Comparison of ENCODE assay signal across 24 cellular contexts in the genomic region with DNA sequence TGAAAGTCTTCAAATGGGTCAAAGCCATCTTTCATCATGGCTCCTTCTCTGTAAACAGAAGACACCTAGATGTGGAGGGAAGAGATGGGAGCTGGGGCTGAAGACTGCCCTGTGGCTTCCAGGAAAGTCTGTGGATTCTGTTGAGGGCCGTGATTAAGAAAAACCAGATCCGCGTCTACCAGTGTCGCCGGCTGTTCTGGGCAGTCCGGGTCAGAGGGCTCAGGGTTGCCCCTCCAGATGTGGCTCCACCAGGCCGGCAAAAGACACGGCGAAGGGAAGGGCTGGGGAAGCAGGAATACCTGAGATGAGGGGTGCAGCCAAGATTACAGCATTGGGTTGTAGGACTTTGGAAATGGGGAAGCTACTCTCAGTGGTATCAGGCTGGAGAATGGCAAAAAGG.
"Had no signal": no experiment of that assay in that cellular context is flagged by ENCODE, and none has a peak within 500 bp of the region (broad histone marks: within the 10 kb centered on the region; RNA-seq: fewer than 3 reads in every experiment).

No MANE protein-coding gene starts in this region.

- H3K4me2 ChIP-seq: neural progenitor cell had no signal

- H3K4me3 ChIP-seq: esophagus squamous epithelium, heart right ventricle, left lung, neural progenitor cell, ovary, psoas muscle, sigmoid colon, testis, tibial artery, upper lobe of left lung, uterus had no signal

- H3K9me3 Mint-ChIP-seq: naive thymus-derived CD4-positive, alpha-beta T cell; stimulated activated memory B cell treated with anti-CD40 and anti-IgM and Interleukin-4, amounts not matched to agents 10 μg/mL and 1 μg/mL and 100 μg/mL, for 72 hours had no signal

- H3K9ac ChIP-seq: neural progenitor cell had no signal

- DNase-seq: effector memory CD4-positive, alpha-beta T cell; esophagus squamous epithelium; foreskin melanocyte; glutamatergic neuron; heart right ventricle; hippocampal formation; left cardiac atrium; left lung; mesendoderm; naive thymus-derived CD4-positive, alpha-beta T cell; nucleus accumbens; ovary; posterior cingulate gyrus; psoas muscle; sigmoid colon; stimulated activated CD4-positive, alpha-beta T cell treated with anti-CD3 and anti-CD28 coated beads, Interleukin-4, amount 100 ng/mL, for 4 hours; stimulated activated naive CD8-positive, alpha-beta T cell treated with anti-CD3 and anti-CD28 coated beads, Interleukin-15, Interleukin-2, amounts not matched to agents 100 U/mL and 50 U/mL, for 24 hours; testis; tibial artery; uterus had no signal

- H3K27ac ChIP-seq: esophagus squamous epithelium, heart right ventricle, left lung, neural progenitor cell, ovary, psoas muscle, sigmoid colon, testis, tibial artery had no signal

- H3K9me3 ChIP-seq: esophagus squamous epithelium, heart right ventricle, left lung, ovary, psoas muscle, sigmoid colon, testis, tibial artery, upper lobe of left lung, uterus had no signal

- H3K4me3 Mint-ChIP-seq: naive thymus-derived CD4-positive, alpha-beta T cell; nephron; neural progenitor cell; stimulated activated memory B cell treated with anti-CD40 and anti-IgM and Interleukin-4, amounts not matched to agents 10 μg/mL and 1 μg/mL and 100 μg/mL, for 72 hours had no signal

- H3K27ac Mint-ChIP-seq: neural progenitor cell had no signal

- H3K27me3 ChIP-seq: left lung, neural progenitor cell, ovary, sigmoid colon, testis, tibial artery, upper lobe of left lung, uterus had no signal

- H3K36me3 ChIP-seq: esophagus squamous epithelium, heart right ventricle, left lung, neural progenitor cell, ovary, sigmoid colon, tibial artery, upper lobe of left lung, uterus had no signal

- H3K36me3 Mint-ChIP-seq: naive thymus-derived CD4-positive, alpha-beta T cell; neural progenitor cell; stimulated activated memory B cell treated with anti-CD40 and anti-IgM and Interleukin-4, amounts not matched to agents 10 μg/mL and 1 μg/mL and 100 μg/mL, for 72 hours had no signal

- H2AFZ ChIP-seq: neural progenitor cell had no signal
